2 cellular contexts compared by ENCODE assay signal in genomic region chr11:130789241-130789640, GRCh38.
TF ChIP-seq lines count a peak whose summit lies in the region.

No MANE protein-coding gene starts in this region.

TF ChIP-seq in IMR-90, 13 proteins besides CTCF, POLR2A, EP300 and RAD21:
- no peak for TF ChIP-seq FOS (IDR thresholded peaks at IDR 0.05; ENCODE audit: low read depth, low read length)
- no peak for TF ChIP-seq NFE2L2 (IDR thresholded peaks at IDR 0.05; ENCODE audit: low read depth, low read length)
- no peak for TF ChIP-seq CHD1 (IDR thresholded peaks at IDR 0.05; ENCODE audit: low read depth, low read length)
- TF ChIP-seq, protein P1, sequence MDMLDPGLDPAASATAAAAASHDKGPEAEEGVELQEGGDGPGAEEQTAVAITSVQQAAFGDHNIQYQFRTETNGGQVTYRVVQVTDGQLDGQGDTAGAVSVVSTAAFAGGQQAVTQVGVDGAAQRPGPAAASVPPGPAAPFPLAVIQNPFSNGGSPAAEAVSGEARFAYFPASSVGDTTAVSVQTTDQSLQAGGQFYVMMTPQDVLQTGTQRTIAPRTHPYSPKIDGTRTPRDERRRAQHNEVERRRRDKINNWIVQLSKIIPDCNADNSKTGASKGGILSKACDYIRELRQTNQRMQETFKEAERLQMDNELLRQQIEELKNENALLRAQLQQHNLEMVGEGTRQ (IDR thresholded peaks at IDR 0.05; ENCODE audit: low read depth, low read length) = no peak
- TF ChIP-seq RFX5 (IDR thresholded peaks at IDR 0.05; ENCODE audit: low read depth, low read length) = no peak
- TF ChIP-seq MAZ (IDR thresholded peaks at IDR 0.05; ENCODE audit: borderline replicate concordance, low read depth, low read length) = no peak
- TF ChIP-seq MAFK (IDR thresholded peaks at IDR 0.05; ENCODE audit: low read depth, low read length) = no peak
- TF ChIP-seq, protein P2, sequence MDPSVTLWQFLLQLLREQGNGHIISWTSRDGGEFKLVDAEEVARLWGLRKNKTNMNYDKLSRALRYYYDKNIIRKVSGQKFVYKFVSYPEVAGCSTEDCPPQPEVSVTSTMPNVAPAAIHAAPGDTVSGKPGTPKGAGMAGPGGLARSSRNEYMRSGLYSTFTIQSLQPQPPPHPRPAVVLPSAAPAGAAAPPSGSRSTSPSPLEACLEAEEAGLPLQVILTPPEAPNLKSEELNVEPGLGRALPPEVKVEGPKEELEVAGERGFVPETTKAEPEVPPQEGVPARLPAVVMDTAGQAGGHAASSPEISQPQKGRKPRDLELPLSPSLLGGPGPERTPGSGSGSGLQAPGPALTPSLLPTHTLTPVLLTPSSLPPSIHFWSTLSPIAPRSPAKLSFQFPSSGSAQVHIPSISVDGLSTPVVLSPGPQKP (IDR thresholded peaks at IDR 0.05; ENCODE audit: borderline replicate concordance, low read depth, low read length) = no peak
- no peak for TF ChIP-seq CEBPB (IDR thresholded peaks at IDR 0.05; ENCODE audit: low read depth, low read length)
- no peak for TF ChIP-seq RCOR1 (IDR thresholded peaks at IDR 0.05; ENCODE audit: insufficient replicate concordance, low read length)
- TF ChIP-seq MXI1 (IDR thresholded peaks at IDR 0.05; ENCODE audit: borderline replicate concordance, low read depth, low read length) = no peak
- TF ChIP-seq BHLHE40 (IDR thresholded peaks at IDR 0.05; ENCODE audit: low read depth, low read length) = no peak
- no peak for TF ChIP-seq SMC3 (IDR thresholded peaks at IDR 0.05; ENCODE audit: low read depth, low read length)

TF ChIP-seq in H1, 55 proteins besides CTCF, POLR2A, EP300 and RAD21:
- no peak for TF ChIP-seq FOSL1 (IDR thresholded peaks at IDR 0.05; ENCODE audit: insufficient read depth, low read depth, low read length)
- TF ChIP-seq CEBPB (IDR thresholded peaks at IDR 0.05; ENCODE audit: low read depth, low read length) = no peak
- TF ChIP-seq GTF2F1 (IDR thresholded peaks at IDR 0.05; ENCODE audit: borderline replicate concordance, low read depth, low read length) = no peak
- no peak for TF ChIP-seq EGR1 (IDR thresholded peaks at IDR 0.05; ENCODE audit: borderline replicate concordance, low read depth, low read length)
